Comparison of ENCODE assay signal across 1 cellular context in the genomic region with DNA sequence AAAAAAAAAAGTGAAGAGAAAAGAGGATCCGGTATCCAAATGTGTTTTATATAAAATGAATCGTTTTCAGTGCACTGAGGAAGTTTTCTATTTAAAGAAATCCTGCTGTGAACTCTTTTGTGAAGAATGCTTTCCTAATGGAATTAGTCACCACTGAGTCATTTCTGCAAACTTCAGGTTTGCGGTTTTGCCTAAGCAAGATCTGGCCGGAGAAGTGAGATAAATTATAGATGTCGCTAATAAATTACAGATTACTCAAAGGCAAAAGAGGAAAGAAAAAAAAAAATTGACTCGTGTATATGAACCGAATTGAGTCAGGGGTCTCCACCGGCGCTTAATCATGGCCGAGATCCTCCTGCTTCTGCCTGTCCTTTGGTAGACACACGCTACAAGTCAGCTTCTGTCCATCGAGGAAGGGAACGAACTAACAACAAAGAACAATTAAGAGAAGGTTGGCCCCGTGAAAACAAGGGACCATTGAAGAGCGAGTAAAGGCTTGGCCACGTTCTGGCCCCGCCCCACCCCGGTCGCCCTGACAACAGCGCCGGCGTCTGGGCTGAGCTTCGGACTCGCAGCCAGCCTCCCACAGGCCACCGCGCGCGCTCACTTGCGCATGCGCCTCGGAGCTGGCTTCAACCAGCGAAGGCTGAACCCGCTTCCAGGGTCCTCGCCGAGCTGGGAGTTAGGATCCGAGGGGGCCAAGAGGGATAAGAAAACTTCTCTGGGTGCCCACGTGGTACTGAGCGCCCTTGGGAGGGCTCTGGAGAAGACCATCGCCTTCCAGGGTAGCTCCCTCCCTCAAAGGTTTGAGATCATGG.
TF ChIP-seq lines count a peak whose summit lies in the region.

No MANE protein-coding gene starts in this region.

TF ChIP-seq in K562, 482 proteins besides CTCF, POLR2A, EP300 and RAD21 (continued from another document and continues in another):
- TF ChIP-seq, protein P1, sequence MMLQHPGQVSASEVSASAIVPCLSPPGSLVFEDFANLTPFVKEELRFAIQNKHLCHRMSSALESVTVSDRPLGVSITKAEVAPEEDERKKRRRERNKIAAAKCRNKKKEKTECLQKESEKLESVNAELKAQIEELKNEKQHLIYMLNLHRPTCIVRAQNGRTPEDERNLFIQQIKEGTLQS (IDR thresholded peaks at IDR 0.05): peak; percentile 96
- TF ChIP-seq, protein P1 (CRISPR knock-in tag; conservative IDR thresholded peaks at IDR 0.05): peak; percentile 81; the same call in 1 of the 2 replicates
- TF ChIP-seq WHSC1 (IDR thresholded peaks at IDR 0.05; ENCODE audit: low read length) (no peak), ZNF668 (CRISPR knock-in tag; IDR thresholded peaks at IDR 0.05) (no peak), ADNP (tag; IDR thresholded peaks at IDR 0.05) (no peak), GATAD2A (IDR thresholded peaks at IDR 0.05) (peak; percentile 70; the same call in 1 of the 2 replicates), ZNF408 (CRISPR knock-in tag; IDR thresholded peaks at IDR 0.05; ENCODE audit: low read depth) (no peak), U2AF2 (optimal IDR thresholded peaks at IDR 0.05; ENCODE audit: low read depth, low read length) (no peak), GTF2F1 (IDR thresholded peaks at IDR 0.05; ENCODE audit: low read depth, low read length) (no peak), NFE2 (IDR thresholded peaks at IDR 0.05; ENCODE audit: low read depth) (0 out of 2 replicates have a peak, but pooled peaks have one; percentile 19), ZNF282 (CRISPR knock-in tag; IDR thresholded peaks at IDR 0.05) (no peak), ZNF347 (CRISPR knock-in tag; IDR thresholded peaks at IDR 0.05; ENCODE audit: low read depth) (no peak), RHOXF2B (CRISPR knock-in tag; conservative IDR thresholded peaks at IDR 0.05) (no peak), PHB (CRISPR knock-in tag; IDR thresholded peaks at IDR 0.05) (peak; percentile 56; the same call in 1 of the 2 replicates), NFATC3 (IDR thresholded peaks at IDR 0.05) (no peak), SMARCA5 (IDR thresholded peaks at IDR 0.05) (no peak), KLF10 (CRISPR knock-in tag; IDR thresholded peaks at IDR 0.05) (no peak), NR2C1 (IDR thresholded peaks at IDR 0.05) (no peak), NR2C1 (tag; IDR thresholded peaks at IDR 0.05) (no peak), SMAD4 (CRISPR knock-in tag; conservative IDR thresholded peaks at IDR 0.05) (no peak), CXXC5 (CRISPR knock-in tag; IDR thresholded peaks at IDR 0.05) (peak; percentile 49), MYBL2 (IDR thresholded peaks at IDR 0.05; ENCODE audit: low read depth) (no peak), MYBL2 (CRISPR knock-in tag; IDR thresholded peaks at IDR 0.05; ENCODE audit: borderline replicate concordance) (no peak), CHD4 (IDR thresholded peaks at IDR 0.05; ENCODE audit: insufficient read depth, insufficient replicate concordance, low read depth, low read length, poor library complexity, severe bottlenecking) (no peak), YY1 (IDR thresholded peaks at IDR 0.05; ENCODE audit: borderline replicate concordance in 1 of 3, control insufficient read depth in 1 of 3, extremely low read depth in 1 of 3, insufficient read depth in 3 of 3, insufficient read length in 1 of 3, insufficient replicate concordance in 2 of 3, low read depth in 1 of 3, low read length in 2 of 3) (no peak), YBX1 (IDR thresholded peaks at IDR 0.05) (no peak), CCNT2 (IDR thresholded peaks at IDR 0.05; ENCODE audit: borderline replicate concordance, extremely low read depth, insufficient read length, low read depth, low read length) (peak; percentile 32), ARNT (IDR thresholded peaks at IDR 0.05) (peak in 1 of 2 experiments; percentile 52; a peak in 1 of 4 replicates), SMARCA4 (IDR thresholded peaks at IDR 0.05) (peak; percentile 97), KLF1 (tag; IDR thresholded peaks at IDR 0.05) (no peak), SPI1 (IDR thresholded peaks at IDR 0.05; ENCODE audit: borderline replicate concordance, low read depth, low read length) (no peak)
- TF ChIP-seq, protein P2, sequence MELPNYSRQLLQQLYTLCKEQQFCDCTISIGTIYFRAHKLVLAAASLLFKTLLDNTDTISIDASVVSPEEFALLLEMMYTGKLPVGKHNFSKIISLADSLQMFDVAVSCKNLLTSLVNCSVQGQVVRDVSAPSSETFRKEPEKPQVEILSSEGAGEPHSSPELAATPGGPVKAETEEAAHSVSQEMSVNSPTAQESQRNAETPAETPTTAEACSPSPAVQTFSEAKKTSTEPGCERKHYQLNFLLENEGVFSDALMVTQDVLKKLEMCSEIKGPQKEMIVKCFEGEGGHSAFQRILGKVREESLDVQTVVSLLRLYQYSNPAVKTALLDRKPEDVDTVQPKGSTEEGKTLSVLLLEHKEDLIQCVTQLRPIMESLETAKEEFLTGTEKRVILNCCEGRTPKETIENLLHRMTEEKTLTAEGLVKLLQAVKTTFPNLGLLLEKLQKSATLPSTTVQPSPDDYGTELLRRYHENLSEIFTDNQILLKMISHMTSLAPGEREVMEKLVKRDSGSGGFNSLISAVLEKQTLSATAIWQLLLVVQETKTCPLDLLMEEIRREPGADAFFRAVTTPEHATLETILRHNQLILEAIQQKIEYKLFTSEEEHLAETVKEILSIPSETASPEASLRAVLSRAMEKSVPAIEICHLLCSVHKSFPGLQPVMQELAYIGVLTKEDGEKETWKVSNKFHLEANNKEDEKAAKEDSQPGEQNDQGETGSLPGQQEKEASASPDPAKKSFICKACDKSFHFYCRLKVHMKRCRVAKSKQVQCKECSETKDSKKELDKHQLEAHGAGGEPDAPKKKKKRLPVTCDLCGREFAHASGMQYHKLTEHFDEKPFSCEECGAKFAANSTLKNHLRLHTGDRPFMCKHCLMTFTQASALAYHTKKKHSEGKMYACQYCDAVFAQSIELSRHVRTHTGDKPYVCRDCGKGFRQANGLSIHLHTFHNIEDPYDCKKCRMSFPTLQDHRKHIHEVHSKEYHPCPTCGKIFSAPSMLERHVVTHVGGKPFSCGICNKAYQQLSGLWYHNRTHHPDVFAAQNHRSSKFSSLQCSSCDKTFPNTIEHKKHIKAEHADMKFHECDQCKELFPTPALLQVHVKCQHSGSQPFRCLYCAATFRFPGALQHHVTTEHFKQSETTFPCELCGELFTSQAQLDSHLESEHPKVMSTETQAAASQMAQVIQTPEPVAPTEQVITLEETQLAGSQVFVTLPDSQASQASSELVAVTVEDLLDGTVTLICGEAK (IDR thresholded peaks at IDR 0.05): 0 out of 2 replicates have a peak, but pooled peaks have one; percentile 22
- TF ChIP-seq, protein P2 (CRISPR knock-in tag; IDR thresholded peaks at IDR 0.05): no peak
- TF ChIP-seq, protein P3, sequence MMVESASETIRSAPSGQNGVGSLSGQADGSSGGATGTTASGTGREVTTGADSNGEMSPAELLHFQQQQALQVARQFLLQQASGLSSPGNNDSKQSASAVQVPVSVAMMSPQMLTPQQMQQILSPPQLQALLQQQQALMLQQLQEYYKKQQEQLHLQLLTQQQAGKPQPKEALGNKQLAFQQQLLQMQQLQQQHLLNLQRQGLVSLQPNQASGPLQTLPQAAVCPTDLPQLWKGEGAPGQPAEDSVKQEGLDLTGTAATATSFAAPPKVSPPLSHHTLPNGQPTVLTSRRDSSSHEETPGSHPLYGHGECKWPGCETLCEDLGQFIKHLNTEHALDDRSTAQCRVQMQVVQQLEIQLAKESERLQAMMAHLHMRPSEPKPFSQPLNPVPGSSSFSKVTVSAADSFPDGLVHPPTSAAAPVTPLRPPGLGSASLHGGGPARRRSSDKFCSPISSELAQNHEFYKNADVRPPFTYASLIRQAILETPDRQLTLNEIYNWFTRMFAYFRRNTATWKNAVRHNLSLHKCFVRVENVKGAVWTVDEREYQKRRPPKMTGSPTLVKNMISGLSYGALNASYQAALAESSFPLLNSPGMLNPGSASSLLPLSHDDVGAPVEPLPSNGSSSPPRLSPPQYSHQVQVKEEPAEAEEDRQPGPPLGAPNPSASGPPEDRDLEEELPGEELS (CRISPR knock-in tag; IDR thresholded peaks at IDR 0.05; ENCODE audit: borderline replicate concordance): no peak; the same call in 1 of the 2 replicates
- TF ChIP-seq, protein P4, sequence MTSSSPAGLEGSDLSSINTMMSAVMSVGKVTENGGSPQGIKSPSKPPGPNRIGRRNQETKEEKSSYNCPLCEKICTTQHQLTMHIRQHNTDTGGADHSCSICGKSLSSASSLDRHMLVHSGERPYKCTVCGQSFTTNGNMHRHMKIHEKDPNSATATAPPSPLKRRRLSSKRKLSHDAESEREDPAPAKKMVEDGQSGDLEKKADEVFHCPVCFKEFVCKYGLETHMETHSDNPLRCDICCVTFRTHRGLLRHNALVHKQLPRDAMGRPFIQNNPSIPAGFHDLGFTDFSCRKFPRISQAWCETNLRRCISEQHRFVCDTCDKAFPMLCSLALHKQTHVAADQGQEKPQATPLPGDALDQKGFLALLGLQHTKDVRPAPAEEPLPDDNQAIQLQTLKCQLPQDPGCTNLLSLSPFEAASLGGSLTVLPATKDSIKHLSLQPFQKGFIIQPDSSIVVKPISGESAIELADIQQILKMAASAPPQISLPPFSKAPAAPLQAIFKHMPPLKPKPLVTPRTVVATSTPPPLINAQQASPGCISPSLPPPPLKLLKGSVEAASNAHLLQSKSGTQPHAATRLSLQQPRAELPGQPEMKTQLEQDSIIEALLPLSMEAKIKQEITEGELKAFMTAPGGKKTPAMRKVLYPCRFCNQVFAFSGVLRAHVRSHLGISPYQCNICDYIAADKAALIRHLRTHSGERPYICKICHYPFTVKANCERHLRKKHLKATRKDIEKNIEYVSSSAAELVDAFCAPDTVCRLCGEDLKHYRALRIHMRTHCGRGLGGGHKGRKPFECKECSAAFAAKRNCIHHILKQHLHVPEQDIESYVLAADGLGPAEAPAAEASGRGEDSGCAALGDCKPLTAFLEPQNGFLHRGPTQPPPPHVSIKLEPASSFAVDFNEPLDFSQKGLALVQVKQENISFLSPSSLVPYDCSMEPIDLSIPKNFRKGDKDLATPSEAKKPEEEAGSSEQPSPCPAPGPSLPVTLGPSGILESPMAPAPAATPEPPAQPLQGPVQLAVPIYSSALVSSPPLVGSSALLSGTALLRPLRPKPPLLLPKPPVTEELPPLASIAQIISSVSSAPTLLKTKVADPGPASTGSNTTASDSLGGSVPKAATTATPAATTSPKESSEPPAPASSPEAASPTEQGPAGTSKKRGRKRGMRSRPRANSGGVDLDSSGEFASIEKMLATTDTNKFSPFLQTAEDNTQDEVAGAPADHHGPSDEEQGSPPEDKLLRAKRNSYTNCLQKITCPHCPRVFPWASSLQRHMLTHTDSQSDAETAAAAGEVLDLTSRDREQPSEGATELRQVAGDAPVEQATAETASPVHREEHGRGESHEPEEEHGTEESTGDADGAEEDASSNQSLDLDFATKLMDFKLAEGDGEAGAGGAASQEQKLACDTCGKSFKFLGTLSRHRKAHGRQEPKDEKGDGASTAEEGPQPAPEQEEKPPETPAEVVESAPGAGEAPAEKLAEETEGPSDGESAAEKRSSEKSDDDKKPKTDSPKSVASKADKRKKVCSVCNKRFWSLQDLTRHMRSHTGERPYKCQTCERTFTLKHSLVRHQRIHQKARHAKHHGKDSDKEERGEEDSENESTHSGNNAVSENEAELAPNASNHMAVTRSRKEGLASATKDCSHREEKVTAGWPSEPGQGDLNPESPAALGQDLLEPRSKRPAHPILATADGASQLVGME (CRISPR knock-in tag; IDR thresholded peaks at IDR 0.05): no peak
- TF ChIP-seq, protein P5, sequence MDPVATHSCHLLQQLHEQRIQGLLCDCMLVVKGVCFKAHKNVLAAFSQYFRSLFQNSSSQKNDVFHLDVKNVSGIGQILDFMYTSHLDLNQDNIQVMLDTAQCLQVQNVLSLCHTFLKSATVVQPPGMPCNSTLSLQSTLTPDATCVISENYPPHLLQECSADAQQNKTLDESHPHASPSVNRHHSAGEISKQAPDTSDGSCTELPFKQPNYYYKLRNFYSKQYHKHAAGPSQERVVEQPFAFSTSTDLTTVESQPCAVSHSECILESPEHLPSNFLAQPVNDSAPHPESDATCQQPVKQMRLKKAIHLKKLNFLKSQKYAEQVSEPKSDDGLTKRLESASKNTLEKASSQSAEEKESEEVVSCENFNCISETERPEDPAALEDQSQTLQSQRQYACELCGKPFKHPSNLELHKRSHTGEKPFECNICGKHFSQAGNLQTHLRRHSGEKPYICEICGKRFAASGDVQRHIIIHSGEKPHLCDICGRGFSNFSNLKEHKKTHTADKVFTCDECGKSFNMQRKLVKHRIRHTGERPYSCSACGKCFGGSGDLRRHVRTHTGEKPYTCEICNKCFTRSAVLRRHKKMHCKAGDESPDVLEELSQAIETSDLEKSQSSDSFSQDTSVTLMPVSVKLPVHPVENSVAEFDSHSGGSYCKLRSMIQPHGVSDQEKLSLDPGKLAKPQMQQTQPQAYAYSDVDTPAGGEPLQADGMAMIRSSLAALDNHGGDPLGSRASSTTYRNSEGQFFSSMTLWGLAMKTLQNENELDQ (CRISPR knock-in tag; IDR thresholded peaks at IDR 0.05; ENCODE audit: borderline replicate concordance): no peak
